26 cellular contexts compared by ENCODE assay signal in the genomic region with DNA sequence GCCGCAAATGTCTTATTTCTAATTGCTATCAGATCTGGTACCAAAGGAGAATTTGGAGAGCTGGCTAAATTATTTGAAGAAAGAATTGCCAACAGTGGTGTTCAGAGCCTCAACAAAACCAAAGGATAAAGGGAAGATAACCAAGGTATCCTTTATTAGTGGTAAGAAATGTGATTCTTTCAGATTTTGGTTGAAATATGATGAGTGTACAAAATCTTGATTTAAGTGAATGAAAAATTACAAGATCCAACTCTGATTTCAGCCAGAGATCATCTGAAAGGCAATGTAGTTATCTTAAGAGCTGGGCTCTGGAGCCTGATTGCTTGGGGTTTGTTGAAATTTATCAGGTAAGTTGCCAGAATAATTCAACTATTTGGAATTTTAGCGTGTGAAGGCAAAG. TPM values are rescaled to one million over a fixed set of nuclear protein-coding genes. Genes with fewer than 3 reads are reported as not detected.
DNase-seq lines count a peak whose midpoint lies in the region; ATAC-seq and TF ChIP-seq lines count a peak whose summit lies in the region.
"Had no signal": no experiment of that assay in that cellular context is flagged by ENCODE, and none has a peak within 500 bp of the region (broad histone marks: within the 10 kb centered on the region; RNA-seq: fewer than 3 reads in every experiment).

No MANE protein-coding gene starts in this region.

- H3K27ac Mint-ChIP-seq in activated CD4-positive, alpha-beta T cell treated with anti-CD3 and anti-CD28 coated beads for 36 hours = peak overlapping the region; percentile 80
- H3K27ac Mint-ChIP-seq in H9 = peak overlapping the region in 2 of 3 experiments; percentile 36 to 41; a peak in 1 of 7 replicates
- peak overlapping the region; percentile 50 for H3K27ac Mint-ChIP-seq in activated naive CD8-positive, alpha-beta T cell
- H3K27ac Mint-ChIP-seq in nephron = no peak overlapping the region
- H3K27ac Mint-ChIP-seq: activated B cell treated with CpG ODN at 0.5 μM for 24 hours had no signal

- no peak overlapping the region for H3K14ac ChIP-seq in H9 (ENCODE audit: insufficient read depth, low read length)

- no peaks in the 10 kb centered on the region for H3K9me3 Mint-ChIP-seq in activated CD4-positive, alpha-beta T cell treated with anti-CD3 and anti-CD28 coated beads for 36 hours (ENCODE audit: low read depth)
- H3K9me3 Mint-ChIP-seq in H9 = no peaks in the 10 kb centered on the region
- no peaks in the 10 kb centered on the region for H3K9me3 Mint-ChIP-seq in activated naive CD8-positive, alpha-beta T cell (ENCODE audit: low read depth)
- no peaks in the 10 kb centered on the region for H3K9me3 Mint-ChIP-seq in nephron
- H3K9me3 Mint-ChIP-seq: activated B cell treated with CpG ODN at 0.5 μM for 24 hours had no signal

- H2BK120ac ChIP-seq in H9 (ENCODE audit: low read depth, low read length, poor library complexity, severe bottlenecking) = no peak overlapping the region

- H3K79me2 ChIP-seq in H9 (ENCODE audit: insufficient read depth, low read length) = peaks cover 12% of the 10 kb centered on the region; the same call in 1 of the 2 replicates

- H3K36me3 ChIP-seq in right atrium auricular region = peaks cover 86% of the 10 kb centered on the region

- no peak overlapping the region for H2BK20ac ChIP-seq in H9 (ENCODE audit: low read depth, low read length, poor library complexity, severe bottlenecking)

- H4K20me1 ChIP-seq in H9 (ENCODE audit: control insufficient read depth, insufficient read depth, insufficient read length) = no peaks in the 10 kb centered on the region

- no peaks in the 10 kb centered on the region for H3K27me3 ChIP-seq in H9 (ENCODE audit: insufficient read depth, low read length)
- H3K27me3 ChIP-seq in right atrium auricular region = no peaks in the 10 kb centered on the region
- H3K27me3 ChIP-seq: ascending aorta had no signal

- CTCF ChIA-PET in activated CD4-positive, alpha-beta T cell treated with anti-CD3 and anti-CD28 coated beads for 36 hours (lab: Charles Lee) = interaction anchor here (1.0 to 1.2 kb wide), 3 partner anchors 11 to 15 kb away, joined by 3 to 4 read pairs (median 3); partner anchors contain the start of genes GLT8D1 and SPCS1

- peaks cover 3% of the 10 kb centered on the region for H3K23me2 ChIP-seq in H9 (ENCODE audit: insufficient read length, low read depth, low read length, poor library complexity, severe bottlenecking)

- H3K27ac ChIP-seq in H9 (ENCODE audit: insufficient read length, low read depth, low read length) = no peak overlapping the region
- H3K27ac ChIP-seq in right atrium auricular region = no peak overlapping the region
- H3K27ac ChIP-seq: ascending aorta, KMS-11, left ventricle myocardium inferior, RWPE1 had no signal

- H3K56ac ChIP-seq in H9 (ENCODE audit: insufficient read length, low read depth, low read length) = no peak overlapping the region

- H3T11ph ChIP-seq in H9 (ENCODE audit: low read length) = no peak overlapping the region

- intact Hi-C loops in activated CD4-positive, alpha-beta T cell treated with anti-CD3 and anti-CD28 coated beads for 36 hours (cut with DNase I, micrococcal nuclease) = no loop called here

- H3K9ac ChIP-seq in H9 (ENCODE audit: extremely low read depth, insufficient read length, low read length) = no peak overlapping the region
- H3K9ac ChIP-seq: KMS-11, SK-N-SH had no signal

- no peak overlapping the region for H3K4me3 ChIP-seq in right atrium auricular region
- H3K4me3 ChIP-seq: ascending aorta, left ventricle myocardium inferior had no signal

- H3K4me1 Mint-ChIP-seq in activated CD4-positive, alpha-beta T cell treated with anti-CD3 and anti-CD28 coated beads for 36 hours = peaks cover 71% of the 10 kb centered on the region
- H3K4me1 Mint-ChIP-seq in H9 (peaks cover 7 to 10% of the 10 kb centered on the region in 2 experiments; a peak in 2 of 4 replicates), nephron (peaks cover 9% of the 10 kb centered on the region)
- H3K4me1 Mint-ChIP-seq in activated naive CD8-positive, alpha-beta T cell (ENCODE audit: low read depth) = peaks cover 58% of the 10 kb centered on the region

- no peak overlapping the region for H2BK5ac ChIP-seq in H9 (ENCODE audit: insufficient read length, low read length)

- TF ChIP-seq CTCF in H9 (conservative IDR thresholded peaks at IDR 0.05) (no peak), nephron (IDR thresholded peaks at IDR 0.05; ENCODE audit: unreplicated experiment in 3 of 3) (no peak), right atrium auricular region (IDR thresholded peaks at IDR 0.05) (no peak)

- WGBS in H9 (ENCODE audit: extremely low coverage, insufficient read length, low lambda C conversion rate) = no CpG with 5 or more reads among the region's 2 CpGs

- no peak overlapping the region for H4K5ac ChIP-seq in H9 (ENCODE audit: insufficient read length, low read depth, low read length)

- H3K9me3 ChIP-seq in H9 (ENCODE audit: control insufficient read depth, low read depth, low read length) (no peaks in the 10 kb centered on the region), right atrium auricular region (no peaks in the 10 kb centered on the region)
- H3K9me3 ChIP-seq: ascending aorta, Caco-2, left ventricle myocardium inferior, SK-N-SH had no signal

- no peak overlapping the region for H3K18ac ChIP-seq in H9 (ENCODE audit: insufficient read length, low read depth, low read length)

- no peak overlapping the region for H3K4me3 Mint-ChIP-seq in activated CD4-positive, alpha-beta T cell treated with anti-CD3 and anti-CD28 coated beads for 36 hours
- H3K4me3 Mint-ChIP-seq in H9 = no peak overlapping the region; a peak in 1 of 5 replicates
- peak overlapping the region; percentile 58 for H3K4me3 Mint-ChIP-seq in activated naive CD8-positive, alpha-beta T cell
- peak overlapping the region in 2 of 3 experiments; percentile 17 to 24 for H3K4me3 Mint-ChIP-seq in nephron
- H3K4me3 Mint-ChIP-seq: activated B cell treated with CpG ODN at 0.5 μM for 24 hours had no signal

- H3K4me1 ChIP-seq in H9 (ENCODE audit: insufficient read depth, low read length) (no peaks in the 10 kb centered on the region), right atrium auricular region (peaks cover 0 to 10% of the 10 kb centered on the region in 2 donors)

- peaks cover 16% of the 10 kb centered on the region for H3K79me1 ChIP-seq in H9 (ENCODE audit: insufficient read depth, low read depth, low read length, poor library complexity, severe bottlenecking)

- H3K23ac ChIP-seq in H9 (ENCODE audit: insufficient read length, low read depth, low read length) = no peak overlapping the region

- H3K4me2 ChIP-seq in H9 (ENCODE audit: insufficient read depth, insufficient read length, low read length) = no peak overlapping the region
- H3K4me2 ChIP-seq: KMS-11, SK-N-SH had no signal

- no peak for ATAC-seq in activated CD4-positive, alpha-beta T cell treated with anti-CD3 and anti-CD28 coated beads for 36 hours
- ATAC-seq: HCT116 had no signal

- no peaks in the 10 kb centered on the region for H3K27me3 Mint-ChIP-seq in activated CD4-positive, alpha-beta T cell treated with anti-CD3 and anti-CD28 coated beads for 36 hours
- H3K27me3 Mint-ChIP-seq in H9 (ENCODE audit: low read depth) (peaks cover 3% of the 10 kb centered on the region; the same call in 1 of the 2 replicates), nephron (ENCODE audit: low read depth) (no peaks in the 10 kb centered on the region)
- H3K27me3 Mint-ChIP-seq in activated naive CD8-positive, alpha-beta T cell = no peaks in the 10 kb centered on the region
- H3K27me3 Mint-ChIP-seq: activated B cell treated with CpG ODN at 0.5 μM for 24 hours had no signal

- no peak overlapping the region for H2BK12ac ChIP-seq in H9 (ENCODE audit: insufficient read length, low read depth, low read length)

- H3K4ac ChIP-seq in H9 (ENCODE audit: low read depth, low read length) = no peak overlapping the region

- no peak overlapping the region for H2AK5ac ChIP-seq in H9 (ENCODE audit: insufficient read length, low read length)

- no peak overlapping the region for H4K91ac ChIP-seq in H9 (ENCODE audit: insufficient read length, low read depth, low read length)

- POLR2A ChIA-PET in activated CD4-positive, alpha-beta T cell treated with anti-CD3 and anti-CD28 coated beads for 36 hours (lab: Charles Lee) = interaction anchor here (1.0 to 1.1 kb wide), 2 partner anchors 13 to 15 kb away, joined by 3 to 4 read pairs; partner anchors contain the start of genes GLT8D1 and SPCS1

- H3K36me3 Mint-ChIP-seq in activated CD4-positive, alpha-beta T cell treated with anti-CD3 and anti-CD28 coated beads for 36 hours (ENCODE audit: low read depth) = peaks cover 88% of the 10 kb centered on the region
- H3K36me3 Mint-ChIP-seq in H9 (ENCODE audit: insufficient read depth in 1 of 3, low read depth in 3 of 3) = peaks cover 79 to 98% (median 95%) of the 10 kb centered on the region in 3 experiments
- H3K36me3 Mint-ChIP-seq in activated naive CD8-positive, alpha-beta T cell = peaks cover 28% of the 10 kb centered on the region
- peaks cover 82% of the 10 kb centered on the region for H3K36me3 Mint-ChIP-seq in nephron (ENCODE audit: low read depth)

- H2AFZ ChIP-seq in H9 (ENCODE audit: low read length) = no peak overlapping the region

- H4K8ac ChIP-seq in H9 (replicated peaks; ENCODE audit: insufficient read length, low read depth, low read length) = no peak overlapping the region

- no peak overlapping the region for H2BK15ac ChIP-seq in H9 (ENCODE audit: low read depth, low read length)

- DNase-seq in activated CD4-positive, alpha-beta T cell treated with anti-CD3 and anti-CD28 coated beads for 36 hours = no peak
- DNase-seq in activated CD4-positive, alpha-beta T cell treated with anti-CD3 and anti-CD28 coated beads for 4 hours = no peak
- no peak for DNase-seq in H9
- no peak for DNase-seq in NCI-H2171 (lab: John Stamatoyannopoulos, UW)
- no peak for DNase-seq in Ammon's horn (ENCODE audit: low spot score)
- no peak for DNase-seq in right atrium auricular region (ENCODE audit: low spot score)
- DNase-seq: activated B cell treated with CpG ODN at 0.5 μM for 24 hours; activated gamma-delta T cell; AML-193; Caco-2; hypothalamus; left ventricle myocardium inferior; NCI-H1694; NCI-H2171 treated with DMSO at 0.1 percent for 48 hours; NCI-H524 treated with DMSO at 0.1 percent for 48 hours; SK-N-SH; small intestine; stimulated activated CD4-positive, alpha-beta T cell treated with anti-CD3 and anti-CD28 coated beads, Interleukin-2, amount 100 ng/mL, for 48 hours; stimulated activated naive CD4-positive, alpha-beta T cell treated with Interleukin-2 at 50 U/mL for 16 hours; trophoblast cell had no signal

RNA-seq across cellular contexts. Expression of gene GNL3, which starts 4.7 kb away (rescaled TPM):
- total RNA-seq in activated CD4-positive, alpha-beta T cell treated with anti-CD3 and anti-CD28 coated beads for 36 hours = 100 to 1,000 TPM; 206 to 218 TPM
- total RNA-seq in H9 (2021) = 245 and 250 TPM in 2 replicates
- 10 to 100 TPM; 29.7 to 49.3 TPM for total RNA-seq in right atrium auricular region

RNA-seq across cellular contexts. Expression of gene PBRM1, which starts 4.8 kb away (rescaled TPM):
- 10 to 100 TPM; 57.6 to 59.8 TPM for total RNA-seq in activated CD4-positive, alpha-beta T cell treated with anti-CD3 and anti-CD28 coated beads for 36 hours
- total RNA-seq in H9 (2021) (70.0 and 74.2 TPM in 2 replicates), right atrium auricular region (10 to 100 TPM; 39.8 to 40.6 TPM)

RNA-seq across cellular contexts. Expression of gene GLT8D1, which starts 15.0 kb away (rescaled TPM):
- 10 to 100 TPM; 35.2 to 38.0 TPM for total RNA-seq in activated CD4-positive, alpha-beta T cell treated with anti-CD3 and anti-CD28 coated beads for 36 hours
- total RNA-seq in H9 (2021) (37.0 and 39.3 TPM in 2 replicates), right atrium auricular region (10 to 100 TPM; 37.7 to 46.7 TPM)

RNA-seq across cellular contexts. Expression of gene SPCS1, which starts 15.3 kb away (rescaled TPM):
- total RNA-seq in activated CD4-positive, alpha-beta T cell treated with anti-CD3 and anti-CD28 coated beads for 36 hours = 100 to 1,000 TPM; 111 to 120 TPM
- total RNA-seq in H9 (2021) (106 TPM in 2 replicates), right atrium auricular region (100 to 1,000 TPM; 138 to 328 TPM)

Comparison
In these comparisons a context has a peak if more than half of its experiments do, and no peak if none do; other contexts are left out.
1. H3K27ac Mint-ChIP-seq: peak in activated CD4-positive, alpha-beta T cell treated with anti-CD3 and anti-CD28 coated beads for 36 hours (single experiment), H9 (2 of 3) and activated naive CD8-positive, alpha-beta T cell (single experiment); none in nephron (0 of 3).
2. H3K4me3 Mint-ChIP-seq: peak in activated naive CD8-positive, alpha-beta T cell (single experiment) and nephron (2 of 3); none in activated CD4-positive, alpha-beta T cell treated with anti-CD3 and anti-CD28 coated beads for 36 hours (single experiment) and H9 (0 of 2).